Comparison of ENCODE assay signal across 3 cellular contexts in the genomic region with DNA sequence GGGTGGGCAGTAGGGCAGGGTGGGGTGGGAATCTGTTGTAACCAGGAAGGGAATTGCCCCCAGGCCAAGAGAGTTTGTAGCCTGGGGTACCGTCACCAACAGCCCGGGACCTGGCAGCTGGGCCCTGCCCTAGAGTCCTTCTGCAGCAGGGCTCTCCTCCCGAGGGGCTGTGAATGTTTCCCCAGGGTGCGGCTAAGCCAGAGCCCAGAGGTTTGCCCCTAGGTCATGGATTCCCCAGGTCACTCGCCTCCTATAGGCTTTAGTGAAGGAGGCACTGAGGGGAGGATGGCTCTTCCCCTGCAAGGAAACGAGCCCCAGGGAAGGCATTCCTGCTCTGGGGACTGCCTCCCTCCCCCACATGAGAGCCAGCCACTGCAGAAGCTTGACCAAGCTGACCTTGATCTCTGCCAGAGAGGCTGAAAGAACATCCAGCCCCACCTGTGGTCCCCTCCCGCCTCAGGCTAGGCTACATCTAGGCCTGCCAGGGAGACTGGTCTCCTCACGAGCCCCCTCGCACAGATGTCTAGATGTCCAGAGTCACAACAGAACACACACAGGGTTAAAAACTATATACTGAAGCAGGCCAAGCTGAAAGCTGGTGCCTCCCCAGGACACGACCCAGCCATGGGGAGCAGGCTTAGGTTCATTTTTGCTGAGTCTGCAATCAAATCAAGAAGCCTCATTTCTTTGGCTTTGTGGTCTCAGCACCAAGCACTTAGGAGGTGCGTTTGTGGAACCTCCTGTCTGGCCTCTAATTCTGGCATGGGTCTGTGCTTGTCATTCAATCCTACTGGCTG.
TF ChIP-seq lines count a peak whose summit lies in the region.

No MANE protein-coding gene starts in this region.

TF ChIP-seq in A549, 52 proteins besides CTCF, POLR2A, EP300 and RAD21:
- TF ChIP-seq KDM5A (IDR thresholded peaks at IDR 0.05) (no peak), MAFK (IDR thresholded peaks at IDR 0.05; ENCODE audit: partially characterized antibody) (peak; percentile 92)

TF ChIP-seq in HEK293, 187 proteins besides CTCF, POLR2A, EP300 and RAD21:
- TF ChIP-seq ZNF362 (tag by site-specific recombination; IDR thresholded peaks at IDR 0.05): no peak
- 0 out of 2 replicates have a peak, but pooled peaks have one; percentile 23 for TF ChIP-seq ZNF341 (tag by site-specific recombination; IDR thresholded peaks at IDR 0.05; ENCODE audit: low read depth)

TF ChIP-seq in H1, 55 proteins besides CTCF, POLR2A, EP300 and RAD21:
- TF ChIP-seq KDM5A (IDR thresholded peaks at IDR 0.05; ENCODE audit: low read length) (no peak), SIRT6 (IDR thresholded peaks at IDR 0.05; ENCODE audit: low read length) (no peak), MAFK (IDR thresholded peaks at IDR 0.05; ENCODE audit: low read depth, low read length) (peak; percentile 28; the same call in 1 of the 2 replicates)
